9 cellular contexts compared by ENCODE assay signal in the genomic region with DNA sequence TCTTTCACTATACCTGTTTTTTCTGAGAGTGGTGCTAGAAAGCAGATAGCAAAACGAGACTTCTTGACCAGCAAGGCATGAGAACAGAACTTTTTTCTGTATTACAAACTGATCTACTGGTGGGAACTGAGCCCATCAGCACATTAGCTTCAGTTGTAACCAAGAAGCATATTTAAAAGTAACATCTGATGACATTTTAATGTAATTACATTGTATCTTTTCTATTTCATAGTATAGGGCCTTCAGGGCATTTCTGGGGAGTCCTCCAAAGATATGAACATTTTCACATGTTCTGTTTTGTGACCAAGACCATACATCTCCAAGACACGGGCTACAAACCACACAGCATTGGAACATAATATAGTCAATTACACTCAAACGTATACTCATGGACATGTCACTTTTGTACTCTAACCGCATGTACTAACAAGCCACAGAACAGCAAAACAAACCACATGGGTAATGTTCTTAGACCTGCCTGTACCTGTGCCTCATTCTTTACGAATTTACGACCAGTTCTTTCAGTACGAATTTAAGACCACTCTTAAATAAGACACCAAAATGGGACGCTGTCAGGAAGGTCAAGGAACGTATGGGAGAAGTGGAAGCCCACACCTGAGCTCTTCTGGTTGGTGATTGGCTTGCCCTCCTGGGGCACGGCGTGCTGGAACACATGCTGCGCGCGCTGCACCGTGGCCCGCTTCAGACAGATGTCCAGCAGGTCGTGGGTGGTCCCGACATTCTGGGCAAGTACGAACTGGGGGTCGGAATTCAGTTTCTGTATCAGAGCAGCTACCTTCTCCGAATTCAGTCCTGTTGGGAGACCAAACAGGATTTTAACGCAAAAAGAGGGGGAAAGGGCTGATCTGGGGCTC. TPM values are rescaled to one million over a fixed set of nuclear protein-coding genes. Genes with fewer than 3 reads are reported as not detected.
DNase-seq lines count a peak whose midpoint lies in the region; ATAC-seq and TF ChIP-seq lines count a peak whose summit lies in the region.
"Had no signal": no experiment of that assay in that cellular context is flagged by ENCODE, and none has a peak within 500 bp of the region (broad histone marks: within the 10 kb centered on the region; RNA-seq: fewer than 3 reads in every experiment).

No MANE protein-coding gene starts in this region.

- H3K79me2 ChIP-seq in smooth muscle cell (ENCODE audit: low read depth) = peaks cover 10% of the 10 kb centered on the region

- CTCF ChIA-PET in A673 (lab: Charles Lee) = interaction anchor here (2.5 kb wide), 1 partner anchor 46 kb away, joined by 11 read pairs; no protein-coding TSS in a partner anchor

- POLR2A ChIA-PET in A673 (lab: Charles Lee; ENCODE audit: low non-redundant PET) = no interaction called here

- 8% methylated on average over 22 of the region's 22 CpGs for WGBS in smooth muscle cell (ENCODE audit: low lambda C conversion rate)

- H3K4me3 ChIP-seq in A673 (ENCODE audit: low read depth, low read length, poor library complexity, severe bottlenecking) = peak overlapping the region; percentile 85
- H3K4me3 ChIP-seq in HL-60 (replicated peaks; ENCODE audit: insufficient read depth, low read length) = peak overlapping the region; percentile 97
- peak overlapping the region; percentile 93 for H3K4me3 ChIP-seq in SK-N-MC
- H3K4me3 ChIP-seq in iPS-20b (ENCODE audit: low read length) = peak overlapping the region; percentile 97
- peak overlapping the region; percentile 98 for H3K4me3 ChIP-seq in smooth muscle cell

- ATAC-seq in GM21528 (IDR thresholded peaks at IDR 0.05; ENCODE audit: low FRiP score, unreplicated experiment) = no peak

- H3K4me2 ChIP-seq in smooth muscle cell = peak overlapping the region; percentile 96

- H4K20me1 ChIP-seq in smooth muscle cell (ENCODE audit: low read depth) = no peaks in the 10 kb centered on the region

- peaks cover 19% of the 10 kb centered on the region for H3F3A ChIP-seq in smooth muscle cell (ENCODE audit: low read depth)

- H2AFZ ChIP-seq in smooth muscle cell (ENCODE audit: low read depth) = peak overlapping the region; percentile 100

- DNase-seq in A673 (ENCODE audit: low spot score) (peak; percentile 18), GM13977 (ENCODE audit: low spot score) (peak; percentile 56), HL-60 (ENCODE audit: low read depth in 1 of 2, low spot score in 1 of 2) (peak in 1 of 2 experiments; percentile 42), SK-N-MC (ENCODE audit: low read depth, low spot score) (no peak), astrocyte of the hippocampus (ENCODE audit: low read depth, low spot score) (peak; percentile 65), smooth muscle cell (lab: John Stamatoyannopoulos, UW; ENCODE audit: unreplicated experiment) (peak; percentile 35)

- peaks cover 33% of the 10 kb centered on the region for H3K36me3 ChIP-seq in A673 (ENCODE audit: insufficient read depth, low read length, poor library complexity, severe bottlenecking)
- peaks cover 34% of the 10 kb centered on the region for H3K36me3 ChIP-seq in SK-N-MC (ENCODE audit: insufficient read depth, low read length)
- H3K36me3 ChIP-seq in iPS-20b (ENCODE audit: insufficient read depth, low read depth, low read length) = peaks cover 30% of the 10 kb centered on the region
- peaks cover 1% of the 10 kb centered on the region for H3K36me3 ChIP-seq in smooth muscle cell (ENCODE audit: low read depth)

- no peak for TF ChIP-seq CTCF in A673 (conservative IDR thresholded peaks at IDR 0.05; ENCODE audit: low read depth, low read length)
- no peak for TF ChIP-seq CTCF in GM13977 (IDR thresholded peaks at IDR 0.05; ENCODE audit: extremely low read depth, insufficient read depth, missing control alignments)
- no peak for TF ChIP-seq CTCF in HL-60 (IDR thresholded peaks at IDR 0.05; ENCODE audit: insufficient read depth, low read length)
- no peak for TF ChIP-seq CTCF in smooth muscle cell (IDR thresholded peaks at IDR 0.05; ENCODE audit: borderline replicate concordance, insufficient read depth, poor library complexity, severe bottlenecking)

- H3K27me3 ChIP-seq in A673 (replicated peaks; ENCODE audit: insufficient read depth, low read depth, low read length, poor library complexity) (no peaks in the 10 kb centered on the region), HL-60 (ENCODE audit: insufficient read depth, poor library complexity, severe bottlenecking) (no peaks in the 10 kb centered on the region), iPS-20b (ENCODE audit: insufficient read depth, low read length) (peaks cover 28% of the 10 kb centered on the region), smooth muscle cell (ENCODE audit: low read depth) (no peaks in the 10 kb centered on the region)

- H3K27ac ChIP-seq in A673 (ENCODE audit: low read depth, low read length, poor library complexity, severe bottlenecking) (peak overlapping the region; percentile 81), HL-60 (replicated peaks) (peak overlapping the region; percentile 76), SK-N-MC (0 out of 2 replicates have a peak overlapping the region, but pooled peaks have one; percentile 8), iPS-20b (ENCODE audit: low read length) (no peak overlapping the region), smooth muscle cell (ENCODE audit: low read depth) (no peak overlapping the region)

- BruUV-seq in A673 (replicated peaks; lab: Mats Ljungman, UMichigan) = TSS peak; percentile 41

- peak overlapping the region; percentile 83 for H3K9ac ChIP-seq in SK-N-MC (ENCODE audit: insufficient read length)
- peak overlapping the region; percentile 85 for H3K9ac ChIP-seq in iPS-20b (ENCODE audit: low read depth, low read length)
- H3K9ac ChIP-seq in smooth muscle cell (ENCODE audit: low read depth) = peak overlapping the region; percentile 71

- in situ Hi-C loops in GM13977 (cut with MboI; ENCODE audit: low pct_unique_long_range_greater_than_20kb, low sequenced_read_pairs, unreplicated experiment) = no loop called here

- intact Hi-C loops in A673 (cut with micrococcal nuclease; ENCODE audit: unreplicated experiment) = no loop called here

- H3K4me1 ChIP-seq in A673 (ENCODE audit: insufficient read depth, low read length, poor library complexity, severe bottlenecking) (peaks cover 3% of the 10 kb centered on the region), iPS-20b (ENCODE audit: insufficient read depth, low read length) (peaks cover 3% of the 10 kb centered on the region; the same call in 1 of the 2 replicates), smooth muscle cell (ENCODE audit: low read depth) (peaks cover 15% of the 10 kb centered on the region)

- H3K9me3 ChIP-seq in A673 (ENCODE audit: low read depth, low read length, poor library complexity, severe bottlenecking) (no peaks in the 10 kb centered on the region), SK-N-MC (ENCODE audit: low read depth, low read length) (no peaks in the 10 kb centered on the region), iPS-20b (ENCODE audit: insufficient read depth, low read depth, low read length) (no peaks in the 10 kb centered on the region), smooth muscle cell (replicated peaks; ENCODE audit: low read depth) (no peaks in the 10 kb centered on the region)

RNA-seq across cellular contexts. Expression of a gene that starts 0.8 kb away (rescaled TPM):
- total RNA-seq in A673 (2021) = 94.3 and 100 TPM in 2 replicates
- total RNA-seq in smooth muscle cell = 13.2 and 16.0 TPM in 2 replicates
- polyA plus RNA-seq in smooth muscle cell = 20.5 and 26.1 TPM in 2 replicates

RNA-seq across cellular contexts. Expression of a gene that starts 42.9 kb away (rescaled TPM):
- not detected in 2 replicates for total RNA-seq in A673 (2021)
- not detected in 2 replicates for total RNA-seq in smooth muscle cell
- polyA plus RNA-seq in smooth muscle cell = not detected in 2 replicates
- total RNA-seq: temporal lobe had no signal

RNA-seq across cellular contexts. Expression of a gene that starts 55.4 kb away (rescaled TPM):
- total RNA-seq in A673 (2021) (not detected in 2 replicates), smooth muscle cell (0.49 and 0.76 TPM in 2 replicates)
- 0.11 and 0.78 TPM in 2 replicates for polyA plus RNA-seq in smooth muscle cell

Comparison
In these comparisons a context has a peak if more than half of its experiments do, and no peak if none do; other contexts are left out.
1. H3K27ac ChIP-seq: peak in A673 (single experiment), HL-60 (single experiment) and SK-N-MC (single experiment); none in iPS-20b (single experiment) and smooth muscle cell (single experiment).
2. Peak in every context shown above with its lines, with median percentiles within 50 percentile points of each other: H3K4me3 ChIP-seq and H3K9ac ChIP-seq.